Comparison of ENCODE assay signal across 8 cellular contexts in the genomic region with DNA sequence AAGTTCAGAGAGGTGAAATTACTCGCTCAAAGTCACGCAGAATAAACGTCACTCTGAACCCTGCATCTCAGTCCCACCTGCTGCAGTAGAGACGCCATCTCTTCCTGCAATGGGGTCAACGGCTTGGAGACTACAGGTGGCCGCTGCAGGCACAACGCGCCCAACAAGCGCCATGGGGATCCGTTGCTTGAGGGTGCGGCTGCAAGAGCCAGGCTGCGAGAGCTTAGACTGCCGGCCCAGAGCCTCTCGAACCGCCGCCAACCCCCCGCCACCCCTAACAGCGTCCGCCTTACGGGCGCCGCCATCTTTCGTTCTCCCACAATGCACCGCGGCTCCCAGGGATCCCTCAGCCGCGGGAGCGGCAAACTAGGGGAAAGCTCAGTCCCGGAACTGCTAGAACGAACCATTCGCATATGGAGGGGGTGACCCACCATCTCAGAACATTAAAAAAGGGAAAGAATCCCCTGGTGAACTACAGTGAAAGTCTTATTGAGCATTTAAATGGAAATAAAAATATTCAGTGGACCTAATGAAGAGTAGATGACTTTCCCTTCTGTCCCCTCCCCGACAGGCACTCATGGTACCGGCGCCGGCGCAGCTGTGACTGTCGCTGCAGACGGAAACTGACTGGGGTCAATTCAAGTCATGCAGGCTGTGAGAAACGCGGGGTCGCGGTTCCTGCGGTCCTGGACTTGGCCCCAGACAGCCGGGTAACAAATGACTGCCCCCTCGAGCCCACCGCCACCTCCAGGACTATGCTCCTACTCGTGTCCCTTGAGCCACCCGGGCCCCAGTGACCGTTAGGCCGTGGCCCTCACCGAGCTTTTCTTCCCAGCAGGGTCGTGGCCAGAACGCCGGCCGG. TPM values are rescaled to one million over a fixed set of nuclear protein-coding genes. Genes with fewer than 3 reads are reported as not detected.
DNase-seq lines count a peak whose midpoint lies in the region; ATAC-seq and TF ChIP-seq lines count a peak whose summit lies in the region.

Gene MRPL46, minus strand, starts transcription at position 316 of the 862 bp plus-strand sequence. Its CDS starts 11 bp downstream, at position 305.
Gene MRPS11, plus strand, starts transcription at position 636 of the 862 bp plus-strand sequence. Its CDS starts 10 bp downstream, at position 646.

- H3K36me3 ChIP-seq in RWPE2 (ENCODE audit: low read depth) = peaks cover 64% of the 10 kb centered on the region

- H3K4me1 Mint-ChIP-seq in activated T-helper 2 cell treated with anti-CD3 and anti-CD28 coated beads, Interferon-gamma antibody, Interleukin-2, Interleukin-4, amounts not matched to agents 10 μg/mL and 5 μg/mL and 100 μg/mL, durations not matched to agents 14 hours and 24 hours and 36 hours (ENCODE audit: low read depth) = peaks cover 26% of the 10 kb centered on the region
- peaks cover 26 to 33% of the 10 kb centered on the region in 2 donors for H3K4me1 Mint-ChIP-seq in natural killer cell

- peak; percentile 90 for ATAC-seq in RWPE2 (ENCODE audit: low read depth)
- peak; percentile 91 to 96 (median 94) for ATAC-seq in natural killer cell

- peaks cover 42% of the 10 kb centered on the region for H3K36me3 Mint-ChIP-seq in activated T-helper 2 cell treated with anti-CD3 and anti-CD28 coated beads, Interferon-gamma antibody, Interleukin-2, Interleukin-4, amounts not matched to agents 10 μg/mL and 5 μg/mL and 100 μg/mL, durations not matched to agents 14 hours and 24 hours and 36 hours (ENCODE audit: low read depth)
- peaks cover 7% of the 10 kb centered on the region for H3K36me3 Mint-ChIP-seq in natural killer cell

- H3K27me3 Mint-ChIP-seq in activated T-helper 2 cell treated with anti-CD3 and anti-CD28 coated beads, Interferon-gamma antibody, Interleukin-2, Interleukin-4, amounts not matched to agents 10 μg/mL and 5 μg/mL and 100 μg/mL, durations not matched to agents 14 hours and 24 hours and 36 hours (ENCODE audit: low read depth) = no peaks in the 10 kb centered on the region
- no peaks in the 10 kb centered on the region for H3K27me3 Mint-ChIP-seq in natural killer cell (ENCODE audit: low read depth in 2 of 2)

- no peaks in the 10 kb centered on the region for H3K9me3 Mint-ChIP-seq in activated T-helper 2 cell treated with anti-CD3 and anti-CD28 coated beads, Interferon-gamma antibody, Interleukin-2, Interleukin-4, amounts not matched to agents 10 μg/mL and 5 μg/mL and 100 μg/mL, durations not matched to agents 14 hours and 24 hours and 36 hours
- H3K9me3 Mint-ChIP-seq in natural killer cell = no peaks in the 10 kb centered on the region

- H3K4me1 ChIP-seq in RWPE2 (ENCODE audit: insufficient read depth, poor library complexity, severe bottlenecking) = peaks cover 8% of the 10 kb centered on the region

- H3K27me3 ChIP-seq in RWPE2 (ENCODE audit: insufficient read depth, poor library complexity, severe bottlenecking) = no peaks in the 10 kb centered on the region

- intact Hi-C loops in activated T-helper 2 cell treated with anti-CD3 and anti-CD28 coated beads, Interferon-gamma antibody, Interleukin-2, Interleukin-4, amounts not matched to agents 10 μg/mL and 5 μg/mL and 100 μg/mL, durations not matched to agents 14 hours and 24 hours and 36 hours (cut with micrococcal nuclease) = loop anchor here (1.0 to 5.0 kb wide), 4 partner anchors 79 to 1815 kb away; partner anchors contain the start of gene DET1
- intact Hi-C loops in natural killer cell (cut with micrococcal nuclease) = no loop called here

- H3K4me3 Mint-ChIP-seq in activated T-helper 2 cell treated with anti-CD3 and anti-CD28 coated beads, Interferon-gamma antibody, Interleukin-2, Interleukin-4, amounts not matched to agents 10 μg/mL and 5 μg/mL and 100 μg/mL, durations not matched to agents 14 hours and 24 hours and 36 hours (ENCODE audit: low read depth) = peak within 1 kb of the TSS; percentile 96
- peak within 1 kb of the TSS; percentile 91 for H3K4me3 Mint-ChIP-seq in natural killer cell

- no peak for TF ChIP-seq CTCF in LNCaP clone FGC (IDR thresholded peaks at IDR 0.05; ENCODE audit: control insufficient read depth, extremely low read depth, insufficient read depth)
- no peak for TF ChIP-seq CTCF in RWPE2 (IDR thresholded peaks at IDR 0.05; ENCODE audit: poor library complexity, severe bottlenecking)
- no peak for TF ChIP-seq CTCF in natural killer cell (IDR thresholded peaks at IDR 0.05)

- peak within 1 kb of the TSS; percentile 45 for H3K27ac ChIP-seq in RWPE2 (ENCODE audit: poor library complexity, severe bottlenecking)

- H3K4me3 ChIP-seq in LNCaP clone FGC (ENCODE audit: low read depth, low read length) (peak within 1 kb of the TSS; percentile 95), RWPE2 (ENCODE audit: severe bottlenecking) (peak within 1 kb of the TSS; percentile 61)

- no peaks in the 10 kb centered on the region for H3K9me3 ChIP-seq in RWPE2 (ENCODE audit: severe bottlenecking)

- DNase-seq in EL = peak; percentile 86
- DNase-seq in H4 (ENCODE audit: low spot score) = peak; percentile 72
- peak; percentile 57 for DNase-seq in LNCaP clone FGC (ENCODE audit: low read depth)
- DNase-seq in RWPE2 (ENCODE audit: low spot score) = peak; percentile 93
- peak; percentile 86 for DNase-seq in activated T-helper 2 cell treated with anti-CD3 and anti-CD28 coated beads, Interferon-gamma antibody, Interleukin-2, Interleukin-4, amounts not matched to agents 10 μg/mL and 5 μg/mL and 100 μg/mL, durations not matched to agents 14 hours and 24 hours and 36 hours (ENCODE audit: low spot score)
- peak; percentile 86 for DNase-seq in fibroblast of peridontal ligament (ENCODE audit: extremely low read depth)
- peak; percentile 87 for DNase-seq in natural killer cell
- DNase-seq in stimulated activated naive CD4-positive, alpha-beta T cell treated with Interleukin-2 at 50 U/mL for 16 hours (lab: John Stamatoyannopoulos, UW) = peak; percentile 88

- H3K27ac Mint-ChIP-seq in activated T-helper 2 cell treated with anti-CD3 and anti-CD28 coated beads, Interferon-gamma antibody, Interleukin-2, Interleukin-4, amounts not matched to agents 10 μg/mL and 5 μg/mL and 100 μg/mL, durations not matched to agents 14 hours and 24 hours and 36 hours = peak within 1 kb of the TSS; percentile 94
- peak within 1 kb of the TSS; percentile 91 to 92 for H3K27ac Mint-ChIP-seq in natural killer cell

RNA-seq across cellular contexts. Expression of gene MRPL46, which starts in this region (rescaled TPM):
- 32.9 and 46.9 TPM in 2 replicates for total RNA-seq in H4 (2014; rRNA removed; shearing (Covaris generic))
- total RNA-seq in activated T-helper 2 cell treated with anti-CD3 and anti-CD28 coated beads, Interferon-gamma antibody, Interleukin-2, Interleukin-4, amounts not matched to agents 10 μg/mL and 5 μg/mL and 100 μg/mL, durations not matched to agents 14 hours and 24 hours and 36 hours = 39.8 and 42.4 TPM in 2 replicates
- 10 to 100 TPM in 2 of 3 donors, 1 to 10 TPM in 1; 9.8 to 11.0 (median 10.2) TPM for total RNA-seq in natural killer cell

RNA-seq across cellular contexts. Expression of gene MRPS11, which starts in this region (rescaled TPM):
- total RNA-seq in H4 (2014; rRNA removed; shearing (Covaris generic)) = 62.4 and 70.7 TPM in 2 replicates
- 69.5 and 71.0 TPM in 2 replicates for total RNA-seq in activated T-helper 2 cell treated with anti-CD3 and anti-CD28 coated beads, Interferon-gamma antibody, Interleukin-2, Interleukin-4, amounts not matched to agents 10 μg/mL and 5 μg/mL and 100 μg/mL, durations not matched to agents 14 hours and 24 hours and 36 hours
- total RNA-seq in natural killer cell = 10 to 100 TPM; 17.0 to 27.6 (median 22.4) TPM

Comparison
In these comparisons a context has a peak if more than half of its experiments do, and no peak if none do; other contexts are left out.
1. Peak in every context shown above with its lines: DNase-seq, ATAC-seq, H3K4me3 ChIP-seq and H3K27ac ChIP-seq.